ENCODE assay signal across 9 cellular contexts in the genomic region with DNA sequence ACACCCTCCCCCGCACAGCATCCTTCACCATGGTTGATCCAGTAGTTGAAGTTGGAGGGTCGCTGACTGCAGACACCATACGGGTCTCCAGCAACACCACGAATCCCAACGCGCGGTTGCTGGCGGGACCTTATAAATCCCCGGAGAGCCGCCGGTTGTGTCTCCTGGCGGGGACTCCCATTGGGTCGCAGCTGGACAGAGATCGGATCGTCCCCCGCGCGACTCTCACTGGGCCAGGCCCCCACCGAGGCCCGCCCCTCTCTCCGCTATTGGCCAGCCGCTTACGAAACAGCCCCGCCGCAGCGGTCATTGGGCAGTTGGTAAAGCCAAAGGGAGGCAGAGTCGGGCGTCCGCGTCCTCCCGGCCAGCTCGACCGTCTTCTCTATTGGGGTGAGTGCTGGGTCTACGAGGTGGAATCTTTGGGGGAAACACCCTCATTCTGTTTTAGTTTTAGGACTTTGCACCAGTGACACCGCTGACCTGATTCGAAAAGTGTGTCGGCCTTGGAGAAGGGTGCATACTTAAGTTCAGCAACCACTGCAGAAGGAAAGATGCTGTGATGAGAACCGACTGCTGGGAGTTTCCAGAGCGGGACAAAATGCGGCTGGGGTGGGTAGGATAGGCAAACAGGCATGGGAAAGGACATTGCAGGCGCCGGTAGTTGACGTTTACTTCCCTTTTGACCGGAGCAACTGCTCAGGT. TPM values are rescaled to one million over a fixed set of nuclear protein-coding genes. Genes with fewer than 3 reads are reported as not detected.
DNase-seq lines count a peak whose midpoint lies in the region; ATAC-seq and TF ChIP-seq lines count a peak whose summit lies in the region.
"Had no signal": no experiment of that assay in that cellular context is flagged by ENCODE, and none has a peak within 500 bp of the region (broad histone marks: within the 10 kb centered on the region; RNA-seq: fewer than 3 reads in every experiment).

No MANE protein-coding gene starts in this region.

- peak overlapping the region; percentile 73 to 86 (median 82) for H3K4me2 ChIP-seq in BLaER1 treated with 17β-estradiol and CSF1 and Interleukin-3, amounts not matched to agents 10 nM and 100 nM
- peak overlapping the region; percentile 79 for H3K4me2 ChIP-seq in fibroblast of lung (ENCODE audit: extremely low read depth, insufficient read depth, low read length)
- H3K4me2 ChIP-seq: KMS-11 had no signal

- H4K20me1 ChIP-seq in BLaER1 treated with 17β-estradiol and CSF1 and Interleukin-3, amounts not matched to agents 10 nM and 100 nM: peaks cover 0 to 8% (median 0%) of the 10 kb centered on the region in 11 experiments; a peak in 1 of 22 replicates
- H4K20me1 ChIP-seq in fibroblast of lung (ENCODE audit: control insufficient read depth, extremely low read depth, insufficient read depth, low read length): no peaks in the 10 kb centered on the region

- ATAC-seq in GM19328 (IDR thresholded peaks at IDR 0.05; ENCODE audit: unreplicated experiment): peak; percentile 49
- peak; percentile 72 for ATAC-seq in stimulated activated naive CD8-positive, alpha-beta T cell treated with anti-CD3 and anti-CD28 coated beads, Interleukin-15, amount 100 ng/mL, for 72 hours

- peaks cover 0 to 28% (median 17%) of the 10 kb centered on the region in 11 experiments; a peak in 19 of 22 replicates for H3K9me3 ChIP-seq in BLaER1 treated with 17β-estradiol and CSF1 and Interleukin-3, amounts not matched to agents 10 nM and 100 nM (replicated peaks in 1 of 11)
- no peaks in the 10 kb centered on the region for H3K9me3 ChIP-seq in fibroblast of lung (ENCODE audit: control insufficient read depth, insufficient read depth, low read depth, low read length)
- H3K9me3 ChIP-seq in mucosa of stomach (ENCODE audit: control insufficient read depth, low read length): no peaks in the 10 kb centered on the region

- peak overlapping the region; percentile 88 for H2AFZ ChIP-seq in fibroblast of lung (ENCODE audit: low read length)

- H3K4me1 Mint-ChIP-seq in activated T-cell treated with anti-CD3 and anti-CD28 coated beads, Interleukin-2, amount 50 U/mL, for 24 hours (ENCODE audit: low read depth): peaks cover 15% of the 10 kb centered on the region
- H3K4me1 Mint-ChIP-seq in stimulated activated naive CD8-positive, alpha-beta T cell treated with anti-CD3 and anti-CD28 coated beads, Interleukin-15, amount 100 ng/mL, for 72 hours: peaks cover 18% of the 10 kb centered on the region

- DNase-seq in HK-2 (ENCODE audit: unreplicated experiment): peak; percentile 95
- DNase-seq in NCI-H82 (lab: John Stamatoyannopoulos, UW): peak; percentile 98
- peak; percentile 61 for DNase-seq in activated T-cell treated with anti-CD3 and anti-CD28 coated beads, Interleukin-2, amount 50 U/mL, for 24 hours
- peak; percentile 78 to 90 for DNase-seq in fibroblast of lung (ENCODE audit: low read depth in 2 of 2)
- DNase-seq in stimulated activated naive CD8-positive, alpha-beta T cell treated with anti-CD3 and anti-CD28 coated beads, Interleukin-15, amount 100 ng/mL, for 72 hours: peak; percentile 30 to 39

- peak overlapping the region in 10 of 11 experiments; percentile 1 to 63 (median 46); a peak in 12 of 22 replicates for H3K9ac ChIP-seq in BLaER1 treated with 17β-estradiol and CSF1 and Interleukin-3, amounts not matched to agents 10 nM and 100 nM
- peak overlapping the region; percentile 30 for H3K9ac ChIP-seq in fibroblast of lung (ENCODE audit: insufficient read depth, low read length)
- peak overlapping the region; percentile 48 for H3K9ac ChIP-seq in mucosa of stomach (ENCODE audit: low read length)
- H3K9ac ChIP-seq: KMS-11 had no signal

- no peaks in the 10 kb centered on the region for H3K36me3 Mint-ChIP-seq in activated T-cell treated with anti-CD3 and anti-CD28 coated beads, Interleukin-2, amount 50 U/mL, for 24 hours (ENCODE audit: low read depth)

- H3K79me2 ChIP-seq in fibroblast of lung (ENCODE audit: control insufficient read depth, insufficient read depth, low read length): no peaks in the 10 kb centered on the region

- TF ChIP-seq CTCF in fibroblast of lung (conservative IDR thresholded peaks at IDR 0.05 in 1 of 2, IDR thresholded peaks at IDR 0.05 in 1 of 2; ENCODE audit: low read depth in 1 of 2, low read length in 2 of 2): no peak

- no peaks in the 10 kb centered on the region for H3K9me3 Mint-ChIP-seq in activated T-cell treated with anti-CD3 and anti-CD28 coated beads, Interleukin-2, amount 50 U/mL, for 24 hours
- H3K9me3 Mint-ChIP-seq in stimulated activated naive CD8-positive, alpha-beta T cell treated with anti-CD3 and anti-CD28 coated beads, Interleukin-15, amount 100 ng/mL, for 72 hours: no peaks in the 10 kb centered on the region

- peak overlapping the region in 1 of 11 experiments; percentile 17; a peak in 1 of 22 replicates for H3K27ac ChIP-seq in BLaER1 treated with 17β-estradiol and CSF1 and Interleukin-3, amounts not matched to agents 10 nM and 100 nM
- H3K27ac ChIP-seq in fibroblast of lung (ENCODE audit: insufficient read depth, low read length): no peak overlapping the region
- H3K27ac ChIP-seq: KMS-11 had no signal

- H3K4me1 ChIP-seq in BLaER1 treated with 17β-estradiol and CSF1 and Interleukin-3, amounts not matched to agents 10 nM and 100 nM: peaks cover 13 to 54% (median 44%) of the 10 kb centered on the region in 10 experiments
- H3K4me1 ChIP-seq in fibroblast of lung (ENCODE audit: control insufficient read depth, extremely low read depth, insufficient read depth, low read length): peaks cover 4% of the 10 kb centered on the region
- no peaks in the 10 kb centered on the region for H3K4me1 ChIP-seq in mucosa of stomach (ENCODE audit: control insufficient read depth, insufficient read depth, low read length)

- no peak overlapping the region for H3K27ac Mint-ChIP-seq in activated T-cell treated with anti-CD3 and anti-CD28 coated beads, Interleukin-2, amount 50 U/mL, for 24 hours
- H3K27ac Mint-ChIP-seq in stimulated activated naive CD8-positive, alpha-beta T cell treated with anti-CD3 and anti-CD28 coated beads, Interleukin-15, amount 100 ng/mL, for 72 hours: peak overlapping the region; percentile 34 to 89

- H3K27me3 Mint-ChIP-seq in activated T-cell treated with anti-CD3 and anti-CD28 coated beads, Interleukin-2, amount 50 U/mL, for 24 hours: peaks cover 66% of the 10 kb centered on the region
- H3K27me3 Mint-ChIP-seq in stimulated activated naive CD8-positive, alpha-beta T cell treated with anti-CD3 and anti-CD28 coated beads, Interleukin-15, amount 100 ng/mL, for 72 hours: peaks cover 87% of the 10 kb centered on the region

- H3K27me3 ChIP-seq in BLaER1 treated with 17β-estradiol and CSF1 and Interleukin-3, amounts not matched to agents 10 nM and 100 nM: peaks cover 49 to 69% (median 61%) of the 10 kb centered on the region in 11 experiments
- H3K27me3 ChIP-seq in fibroblast of lung (ENCODE audit: control insufficient read depth, insufficient read depth, low read length): peaks cover 4% of the 10 kb centered on the region
- no peaks in the 10 kb centered on the region for H3K27me3 ChIP-seq in mucosa of stomach (ENCODE audit: control insufficient read depth, insufficient read depth, low read length)

- H3K36me3 ChIP-seq in BLaER1 treated with 17β-estradiol and CSF1 and Interleukin-3, amounts not matched to agents 10 nM and 100 nM: no peaks in the 10 kb centered on the region
- H3K36me3 ChIP-seq in fibroblast of lung (ENCODE audit: control insufficient read depth, insufficient read depth, low read length): no peaks in the 10 kb centered on the region
- no peaks in the 10 kb centered on the region for H3K36me3 ChIP-seq in mucosa of stomach (ENCODE audit: control insufficient read depth, insufficient read depth, low read length)

- H3K4me3 Mint-ChIP-seq in activated T-cell treated with anti-CD3 and anti-CD28 coated beads, Interleukin-2, amount 50 U/mL, for 24 hours: peak overlapping the region; percentile 80
- H3K4me3 Mint-ChIP-seq in stimulated activated naive CD8-positive, alpha-beta T cell treated with anti-CD3 and anti-CD28 coated beads, Interleukin-15, amount 100 ng/mL, for 72 hours: peak overlapping the region; percentile 84 to 95

- H3K4me3 ChIP-seq in BLaER1 treated with 17β-estradiol and CSF1 and Interleukin-3, amounts not matched to agents 10 nM and 100 nM: peak overlapping the region; percentile 49 to 71 (median 59)
- H3K4me3 ChIP-seq in fibroblast of lung (replicated peaks in 1 of 4; ENCODE audit: control extremely low read depth in 1 of 4, insufficient read depth in 1 of 4, low read depth in 3 of 4, low read length in 4 of 4) (peak overlapping the region; percentile 66 to 70 (median 68)), mucosa of stomach (ENCODE audit: low read length) (peak overlapping the region; percentile 39)

RNA-seq across cellular contexts. Expression of a gene that starts 27.4 kb away (rescaled TPM):
- 4.4 and 5.9 TPM in 2 replicates for total RNA-seq in fibroblast of lung
- polyA plus RNA-seq in fibroblast of lung: 14.6 and 15.8 TPM in 2 replicates
- 9.4 and 12.1 TPM in 2 replicates for polyA plus RNA-seq in fibroblast of lung (2012)
- 1.5 and 7.4 TPM in 2 replicates for polyA minus RNA-seq in fibroblast of lung (ENCODE audit: low replicate concordance)

RNA-seq across cellular contexts. Expression of a gene that starts 50.8 kb away (rescaled TPM):
- 0.50 and 0.51 TPM in 2 replicates for total RNA-seq in fibroblast of lung
- 0.61 and 1.1 TPM in 2 replicates for polyA plus RNA-seq in fibroblast of lung
- 2.1 and 2.8 TPM in 2 replicates for polyA plus RNA-seq in fibroblast of lung (2012)
- polyA minus RNA-seq in fibroblast of lung (ENCODE audit: low replicate concordance): not detected in 2 replicates

RNA-seq across cellular contexts. Expression of a gene that starts 53.4 kb away (rescaled TPM):
- 65.2 and 82.2 TPM in 2 replicates for total RNA-seq in fibroblast of lung
- 33.5 and 52.0 TPM in 2 replicates for polyA plus RNA-seq in fibroblast of lung
- polyA plus RNA-seq in fibroblast of lung (2012): 17.1 and 30.6 TPM in 2 replicates
- polyA minus RNA-seq in fibroblast of lung (ENCODE audit: low replicate concordance): 38.4 and 47.2 TPM in 2 replicates

Comparison
In these comparisons a context has a peak if more than half of its experiments do, and no peak if none do; other contexts are left out.
1. DNase-seq: peak in every context shown above with its lines; median percentile 98 in NCI-H82; 95 in HK-2; 84 in fibroblast of lung; 61 in activated T-cell treated with anti-CD3 and anti-CD28 coated beads, Interleukin-2, amount 50 U/mL, for 24 hours; 34 in stimulated activated naive CD8-positive, alpha-beta T cell treated with anti-CD3 and anti-CD28 coated beads, Interleukin-15, amount 100 ng/mL, for 72 hours.